Comparison of ENCODE assay signal across 8 cellular contexts in the genomic region with DNA sequence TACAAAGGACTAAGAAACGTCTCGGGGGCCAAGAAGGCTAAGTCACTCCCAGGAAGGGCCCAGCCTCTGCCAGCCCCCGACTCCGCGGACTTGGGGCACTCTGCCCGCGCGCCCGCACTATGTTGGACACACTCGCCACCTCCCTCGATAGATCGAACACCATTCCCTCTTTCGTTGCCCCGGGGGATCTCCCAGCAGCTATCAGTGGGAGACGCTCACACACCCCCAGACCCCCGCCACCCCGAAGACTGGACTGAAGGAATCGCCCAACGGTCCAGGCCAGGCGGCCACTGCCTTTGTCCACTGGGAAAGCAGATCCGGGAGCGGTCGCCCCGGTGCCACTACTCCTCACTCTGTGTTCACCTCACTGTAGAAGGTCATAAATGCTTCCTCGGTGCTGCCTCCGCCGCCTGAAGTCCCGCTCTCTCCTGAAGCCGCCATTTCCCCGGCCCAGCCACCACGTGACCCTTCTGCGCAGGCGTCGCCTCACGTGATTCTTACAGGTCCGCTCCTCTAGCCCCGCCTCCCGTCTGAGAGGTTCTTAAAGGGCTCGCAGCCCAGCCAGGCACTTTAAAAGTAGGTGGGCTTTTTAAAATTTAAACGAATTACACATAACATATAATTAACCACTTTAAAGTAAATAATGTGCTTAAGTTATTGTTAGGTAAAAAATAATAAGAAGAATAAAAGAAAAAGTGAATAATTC. TPM values are rescaled to one million over a fixed set of nuclear protein-coding genes. Genes with fewer than 3 reads are reported as not detected.
DNase-seq lines count a peak whose midpoint lies in the region; ATAC-seq, FAIRE-seq and TF ChIP-seq lines count a peak whose summit lies in the region.

A gene with protein sequence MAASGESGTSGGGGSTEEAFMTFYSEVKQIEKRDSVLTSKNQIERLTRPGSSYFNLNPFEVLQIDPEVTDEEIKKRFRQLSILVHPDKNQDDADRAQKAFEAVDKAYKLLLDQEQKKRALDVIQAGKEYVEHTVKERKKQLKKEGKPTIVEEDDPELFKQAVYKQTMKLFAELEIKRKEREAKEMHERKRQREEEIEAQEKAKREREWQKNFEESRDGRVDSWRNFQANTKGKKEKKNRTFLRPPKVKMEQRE (minus strand): TSS at position 472 of the 706 bp plus-strand sequence. CDS start 31 bp downstream, at position 441.

- no peak for TF ChIP-seq CTCF in GM10248 (IDR thresholded peaks at IDR 0.05; ENCODE audit: control extremely low read depth, extremely low read depth, low read depth, missing control alignments)
- TF ChIP-seq CTCF in ascending aorta (IDR thresholded peaks at IDR 0.05) = no peak

- ATAC-seq in HG02884 (IDR thresholded peaks at IDR 0.05; ENCODE audit: unreplicated experiment) = peak; percentile 60
- ATAC-seq in right cardiac atrium = peak; percentile 77

- no peak for FAIRE-seq in urothelium cell line (lab: Jason Lieb, UNC)

- WGBS in right cardiac atrium = under 1% methylated on average over 40 of the region's 40 CpGs

- DNase-seq in GM10248 (ENCODE audit: extremely low spot score) (peak; percentile 94), NCI-H2029 treated with DMSO at 0.1 percent for 48 hours (lab: John Stamatoyannopoulos, UW) (peak; percentile 45), T-helper 22 cell (ENCODE audit: low read depth) (peak; percentile 92), ascending aorta (ENCODE audit: low spot score in 2 of 2) (peak; percentile 76 to 98), right cardiac atrium (peak; percentile 96 to 98 (median 97)), pulmonary artery endothelial cell (ENCODE audit: low read depth, low spot score) (peak; percentile 77), urothelium cell line (ENCODE audit: low spot score) (peak; percentile 94)

- H3K4me1 ChIP-seq in ascending aorta (peaks cover 7 to 28% of the 10 kb centered on the region in 2 donors), right cardiac atrium (ENCODE audit: control insufficient read depth, insufficient read depth, low read length) (peaks cover 8% of the 10 kb centered on the region)

- H3K27me3 ChIP-seq in ascending aorta (no peaks in the 10 kb centered on the region), right cardiac atrium (ENCODE audit: control insufficient read depth, insufficient read depth) (no peaks in the 10 kb centered on the region)

- peak within 1 kb of the TSS; percentile 73 to 75 for H3K27ac ChIP-seq in ascending aorta
- peak within 1 kb of the TSS; percentile 39 for H3K27ac ChIP-seq in right cardiac atrium (ENCODE audit: low read length)

- POLR2A ChIA-PET in GM10248 (lab: Yijun Ruan, JAX) = no interaction called here

- H3K4me3 ChIP-seq in ascending aorta (peak within 1 kb of the TSS; percentile 70 to 82), right cardiac atrium (ENCODE audit: low read length) (peak within 1 kb of the TSS; percentile 61)

- CTCF ChIA-PET in GM10248 (lab: Yijun Ruan, JAX) = interaction anchor here (2.9 to 6.4 kb wide), 2 partner anchors 16 to 23 kb away, joined by 9 to 63 read pairs; no protein-coding TSS in a partner anchor

- intact Hi-C loops in ascending aorta (cut with DNase I) (loop anchor here (2.0 to 10.0 kb wide), 2 partner anchors 26 to 412 kb away; partner anchors contain the start of genes RNU11, SESN2 and TAF12), right cardiac atrium (cut with DNase I) (no loop called here)

- H3K36me3 ChIP-seq in ascending aorta = peaks cover 11 to 25% of the 10 kb centered on the region in 2 donors

- H3K9me3 ChIP-seq in ascending aorta (no peaks in the 10 kb centered on the region), right cardiac atrium (ENCODE audit: control insufficient read depth, low read length) (no peaks in the 10 kb centered on the region)

RNA-seq across cellular contexts. Expression of the gene that starts here (rescaled TPM):
- 65.2 TPM for total RNA-seq in ascending aorta
- total RNA-seq in right cardiac atrium = 10 to 100 TPM; 63.4 to 71.6 (median 64.1) TPM
- polyA plus RNA-seq in right cardiac atrium = 78.3 TPM
- 59.2 and 66.2 TPM in 2 replicates for total RNA-seq in pulmonary artery endothelial cell

Comparison
In these comparisons a context has a peak if more than half of its experiments do, and no peak if none do; other contexts are left out.
1. Peak in every context shown above with its lines: DNase-seq, ATAC-seq, H3K4me3 ChIP-seq and H3K27ac ChIP-seq.
2. DNase-seq: peak in every context shown above with its lines; median percentile 97 in right cardiac atrium; 94 in GM10248; 94 in urothelium cell line; 92 in T-helper 22 cell; 87 in ascending aorta; 77 in pulmonary artery endothelial cell; 45 in NCI-H2029 treated with DMSO at 0.1 percent for 48 hours.